1 cellular context compared by ENCODE assay signal in the genomic region with DNA sequence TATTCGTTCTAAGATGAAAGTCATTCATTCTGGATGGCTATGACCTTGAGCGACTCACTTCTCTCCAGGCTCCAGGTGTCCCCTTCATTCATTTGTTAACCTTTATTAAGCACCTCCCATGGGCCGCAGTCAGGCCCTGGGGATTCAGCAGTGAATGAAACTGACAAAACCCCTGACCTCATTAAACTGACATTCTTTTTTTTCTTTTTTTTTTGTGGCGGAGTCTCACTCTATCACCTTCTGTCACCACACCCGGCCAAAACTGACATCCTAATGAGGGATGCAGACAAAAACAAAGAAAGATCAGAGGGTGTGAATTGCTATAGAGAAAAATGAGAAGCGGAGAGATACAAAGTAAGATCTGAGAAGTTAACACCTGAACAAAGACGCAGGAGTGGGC.
TF ChIP-seq lines count a peak whose summit lies in the region.

No MANE protein-coding gene starts in this region.

TF ChIP-seq in GM23338, 12 proteins besides CTCF, POLR2A, EP300 and RAD21 (continued from another document):
- TF ChIP-seq, protein P1, sequence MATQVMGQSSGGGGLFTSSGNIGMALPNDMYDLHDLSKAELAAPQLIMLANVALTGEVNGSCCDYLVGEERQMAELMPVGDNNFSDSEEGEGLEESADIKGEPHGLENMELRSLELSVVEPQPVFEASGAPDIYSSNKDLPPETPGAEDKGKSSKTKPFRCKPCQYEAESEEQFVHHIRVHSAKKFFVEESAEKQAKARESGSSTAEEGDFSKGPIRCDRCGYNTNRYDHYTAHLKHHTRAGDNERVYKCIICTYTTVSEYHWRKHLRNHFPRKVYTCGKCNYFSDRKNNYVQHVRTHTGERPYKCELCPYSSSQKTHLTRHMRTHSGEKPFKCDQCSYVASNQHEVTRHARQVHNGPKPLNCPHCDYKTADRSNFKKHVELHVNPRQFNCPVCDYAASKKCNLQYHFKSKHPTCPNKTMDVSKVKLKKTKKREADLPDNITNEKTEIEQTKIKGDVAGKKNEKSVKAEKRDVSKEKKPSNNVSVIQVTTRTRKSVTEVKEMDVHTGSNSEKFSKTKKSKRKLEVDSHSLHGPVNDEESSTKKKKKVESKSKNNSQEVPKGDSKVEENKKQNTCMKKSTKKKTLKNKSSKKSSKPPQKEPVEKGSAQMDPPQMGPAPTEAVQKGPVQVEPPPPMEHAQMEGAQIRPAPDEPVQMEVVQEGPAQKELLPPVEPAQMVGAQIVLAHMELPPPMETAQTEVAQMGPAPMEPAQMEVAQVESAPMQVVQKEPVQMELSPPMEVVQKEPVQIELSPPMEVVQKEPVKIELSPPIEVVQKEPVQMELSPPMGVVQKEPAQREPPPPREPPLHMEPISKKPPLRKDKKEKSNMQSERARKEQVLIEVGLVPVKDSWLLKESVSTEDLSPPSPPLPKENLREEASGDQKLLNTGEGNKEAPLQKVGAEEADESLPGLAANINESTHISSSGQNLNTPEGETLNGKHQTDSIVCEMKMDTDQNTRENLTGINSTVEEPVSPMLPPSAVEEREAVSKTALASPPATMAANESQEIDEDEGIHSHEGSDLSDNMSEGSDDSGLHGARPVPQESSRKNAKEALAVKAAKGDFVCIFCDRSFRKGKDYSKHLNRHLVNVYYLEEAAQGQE (IDR thresholded peaks at IDR 0.05; ENCODE audit: unreplicated experiment) = no peak
- no peak for TF ChIP-seq CREB1 (CRISPR knock-in tag; IDR thresholded peaks at IDR 0.05; ENCODE audit: low read depth)
- TF ChIP-seq STAT1 (IDR thresholded peaks at IDR 0.05; ENCODE audit: unreplicated experiment) = no peak
TF ChIP-seq in GM23338: peak in this region for 0.
